In the genomic region with DNA sequence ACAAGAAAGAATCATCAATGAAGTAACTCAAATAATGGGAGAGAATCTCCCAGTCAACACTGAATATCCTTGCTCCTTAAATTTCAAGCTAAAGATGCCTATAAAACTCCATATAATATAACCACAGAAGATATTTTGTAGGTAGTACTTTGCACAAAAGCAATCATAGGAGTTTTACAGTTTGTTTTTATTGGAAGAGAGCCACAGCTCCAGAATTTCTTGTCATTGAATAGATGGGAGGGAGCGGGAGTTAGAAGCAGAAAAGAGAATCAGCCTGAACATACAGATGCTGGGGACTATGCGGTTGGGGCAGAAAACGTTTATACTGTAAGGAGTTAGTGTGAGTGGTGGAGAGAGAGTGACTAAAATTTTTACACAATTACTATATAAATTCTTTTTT, we compare ENCODE assay signal across 31 cellular contexts.
"Had no signal": no experiment of that assay in that cellular context is flagged by ENCODE, and none has a peak within 500 bp of the region (broad histone marks: within the 10 kb centered on the region; RNA-seq: fewer than 3 reads in every experiment).

No MANE protein-coding gene starts in this region.

- H3K4me1 ChIP-seq: breast epithelium, Peyer's patch, SJSA1 had no signal

- ATAC-seq: activated naive CD4-positive, alpha-beta T cell treated with anti-CD3 and anti-CD28 coated beads, Interleukin-2, amount 50 U/mL, for 72 hours; activated T-cell treated with anti-CD3 and anti-CD28 coated beads, Interleukin-2, amount 50 U/mL, for 4 hours; body of pancreas had no signal

- H3K27me3 ChIP-seq: adrenal gland, body of pancreas, breast epithelium, Peyer's patch, SJSA1 had no signal

- H3K4me2 ChIP-seq: SK-N-SH had no signal

- H3K4me3 ChIP-seq: adrenal gland, body of pancreas, breast epithelium, Peyer's patch, SJSA1 had no signal

- H3K9ac ChIP-seq: SK-N-SH had no signal

- H3K27ac ChIP-seq: adrenal gland, body of pancreas, breast epithelium, Peyer's patch, SJSA1 had no signal

- H3K9me2 ChIP-seq: SK-N-SH had no signal

- H3K9me3 ChIP-seq: adrenal gland, body of pancreas, breast epithelium, Peyer's patch, SJSA1, SK-N-SH had no signal

- FAIRE-seq: astrocyte, TTC549 had no signal

- H3K36me3 ChIP-seq: adrenal gland, breast epithelium, Peyer's patch, SJSA1 had no signal

- DNase-seq: activated B cell treated with CpG ODN at 0.5 μM for 24 hours; activated CD4-positive, alpha-beta memory T cell treated with anti-CD3 and anti-CD28 coated beads for 36 hours; activated CD4-positive, alpha-beta T cell treated with anti-CD3 and anti-CD28 coated beads for 4 hours; activated CD4-positive, alpha-beta T cell treated with anti-CD3 and anti-CD28 coated beads, Interleukin-2, amount 50 U/mL, for 1 hour; activated CD4-positive, CD25-positive, alpha-beta regulatory T cell treated with anti-CD3 and anti-CD28 coated beads, Interleukin-2, amount 50 U/mL, for 72 hours; activated CD8-positive, alpha-beta memory T cell treated with anti-CD3 and anti-CD28 coated beads, Interleukin-2, amount 50 U/mL, for 4 hours; activated gamma-delta T cell treated with Interleukin-2 at 50 U/mL for 16 hours; activated naive CD4-positive, alpha-beta T cell treated with anti-CD3 and anti-CD28 coated beads for 36 hours; activated T-cell treated with anti-CD3 and anti-CD28 coated beads for 4 hours; activated T-cell treated with anti-CD3 and anti-CD28 coated beads, Interleukin-2, amount 50 U/mL, for 4 hours; adrenal gland; body of pancreas; Kasumi-1; MM.1S; MV-4-11; NCI-H1092; NCI-H1436 treated with DMSO at 0.1 percent for 48 hours; NCI-H1694 treated with DMSO at 0.1 percent for 48 hours; NCI-H2029; NCI-H345; NCI-H526 treated with DMSO at 0.1 percent for 48 hours; NCI-H774; Peyer's patch; RPMI8226; SHP77 treated with DMSO at 0.1 percent for 48 hours; SK-N-SH had no signal
